ENCODE assay signal across 13 cellular contexts in genomic region chr11:78898376-78898775, GRCh38.
A peak's percentile ranks its signal among the peaks of the same experiment; 100 is the strongest.
DNase-seq lines count a peak whose midpoint lies in the region; ATAC-seq and TF ChIP-seq lines count a peak whose summit lies in the region.
"Had no signal": no experiment of that assay in that cellular context is flagged by ENCODE, and none has a peak within 500 bp of the region (broad histone marks: within the 10 kb centered on the region; RNA-seq: fewer than 3 reads in every experiment).

No MANE protein-coding gene starts in this region.

- H3K4me1 ChIP-seq in neural progenitor cell (no peaks in the 10 kb centered on the region), thyroid gland (no peaks in the 10 kb centered on the region)
- H3K4me1 ChIP-seq: BLaER1 treated with 17β-estradiol and CSF1 and Interleukin-3, amounts not matched to agents 10 nM and 100 nM had no signal

- 82 to 89% methylated on average over 1 of the region's 1 CpG for WGBS in thyroid gland, 2 donors

- peaks cover 3% of the 10 kb centered on the region for H3K4me1 Mint-ChIP-seq in neural progenitor cell
- no peaks in the 10 kb centered on the region for H3K4me1 Mint-ChIP-seq in chondrocyte (ENCODE audit: low read depth)
- H3K4me1 Mint-ChIP-seq: B cell had no signal

- H3F3A ChIP-seq in neural progenitor cell (ENCODE audit: low read depth), result no peaks in the 10 kb centered on the region

- no peak for TF ChIP-seq POLR2A in thyroid gland (IDR thresholded peaks at IDR 0.05)

- no peak overlapping the region for H3K9ac ChIP-seq in neural progenitor cell
- H3K9ac ChIP-seq: BLaER1 treated with 17β-estradiol and CSF1 and Interleukin-3, amounts not matched to agents 10 nM and 100 nM had no signal

- H3K9me3 ChIP-seq in WERI-Rb-1 (ENCODE audit: severe bottlenecking) (no peaks in the 10 kb centered on the region), neural progenitor cell (ENCODE audit: low read depth) (no peaks in the 10 kb centered on the region), thyroid gland (no peaks in the 10 kb centered on the region)
- H3K9me3 ChIP-seq: BLaER1 treated with 17β-estradiol and CSF1 and Interleukin-3, amounts not matched to agents 10 nM and 100 nM had no signal

- H3K4me3 ChIP-seq in WERI-Rb-1 (ENCODE audit: low read depth, low read length) (no peak overlapping the region), neural progenitor cell (no peak overlapping the region), thyroid gland (replicated peaks in 1 of 3) (no peak overlapping the region)
- H3K4me3 ChIP-seq: BLaER1 treated with 17β-estradiol and CSF1 and Interleukin-3, amounts not matched to agents 10 nM and 100 nM had no signal

- H3K27me3 ChIP-seq in WERI-Rb-1 (ENCODE audit: insufficient read depth, low read depth, severe bottlenecking), result no peaks in the 10 kb centered on the region
- no peaks in the 10 kb centered on the region for H3K27me3 ChIP-seq in neural progenitor cell
- H3K27me3 ChIP-seq in thyroid gland, result no peaks in the 10 kb centered on the region
- H3K27me3 ChIP-seq: BLaER1 treated with 17β-estradiol and CSF1 and Interleukin-3, amounts not matched to agents 10 nM and 100 nM had no signal

- TF ChIP-seq CTCF in WERI-Rb-1 (IDR thresholded peaks at IDR 0.05; ENCODE audit: low read depth, low read length) (no peak), neural progenitor cell (IDR thresholded peaks at IDR 0.05) (no peak), chondrocyte (IDR thresholded peaks at IDR 0.05) (no peak), thyroid gland (IDR thresholded peaks at IDR 0.05) (no peak)

- no peaks in the 10 kb centered on the region for H3K36me3 ChIP-seq in WERI-Rb-1
- no peaks in the 10 kb centered on the region for H3K36me3 ChIP-seq in neural progenitor cell
- no peaks in the 10 kb centered on the region for H3K36me3 ChIP-seq in thyroid gland

- H3K27ac Mint-ChIP-seq in neural progenitor cell (peak overlapping the region; percentile 21), chondrocyte (ENCODE audit: unreplicated experiment) (no peak overlapping the region)
- H3K27ac Mint-ChIP-seq: B cell; CD8-positive, alpha-beta T cell; H9 had no signal

- H3K27ac ChIP-seq in WERI-Rb-1, result peak overlapping the region; percentile 33
- H3K27ac ChIP-seq in neural progenitor cell, result no peak overlapping the region
- no peak overlapping the region for H3K27ac ChIP-seq in thyroid gland
- H3K27ac ChIP-seq: BLaER1 treated with 17β-estradiol and CSF1 and Interleukin-3, amounts not matched to agents 10 nM and 100 nM had no signal

- H3K4me3 Mint-ChIP-seq in neural progenitor cell (no peak overlapping the region), chondrocyte (ENCODE audit: unreplicated experiment) (no peak overlapping the region)
- H3K4me3 Mint-ChIP-seq: B cell; CD8-positive, alpha-beta T cell; H9 had no signal

- intact Hi-C loops in thyroid gland (cut with DNase I), result no loop called here

- H3K9me3 Mint-ChIP-seq in neural progenitor cell, result no peaks in the 10 kb centered on the region
- H3K9me3 Mint-ChIP-seq in chondrocyte (ENCODE audit: low read depth), result no peaks in the 10 kb centered on the region
- H3K9me3 Mint-ChIP-seq: CD8-positive, alpha-beta T cell; H9 had no signal

- no peak for ATAC-seq in HG02885 (IDR thresholded peaks at IDR 0.05; ENCODE audit: poor library complexity, unreplicated experiment)
- ATAC-seq: CD8-positive, alpha-beta T cell had no signal

- peak; percentile 15 for DNase-seq in NCI-H2196 (lab: John Stamatoyannopoulos, UW; ENCODE audit: unreplicated experiment)
- no peak for DNase-seq in NCI-H2196 treated with DMSO at 0.1 percent for 48 hours (lab: John Stamatoyannopoulos, UW; ENCODE audit: unreplicated experiment)
- no peak for DNase-seq in WERI-Rb-1
- DNase-seq in neural progenitor cell (ENCODE audit: low spot score), result no peak
- no peak for DNase-seq in chondrocyte (ENCODE audit: low spot score)
- DNase-seq in thyroid gland, result no peak
- DNase-seq: 8988T; Calu3; CD8-positive, alpha-beta T cell; H9 had no signal

- H3K4me2 ChIP-seq in neural progenitor cell, result no peak overlapping the region
- H3K4me2 ChIP-seq: BLaER1 treated with 17β-estradiol and CSF1 and Interleukin-3, amounts not matched to agents 10 nM and 100 nM had no signal

- H4K20me1 ChIP-seq in neural progenitor cell (ENCODE audit: low read depth), result no peaks in the 10 kb centered on the region
- H4K20me1 ChIP-seq: BLaER1 treated with 17β-estradiol and CSF1 and Interleukin-3, amounts not matched to agents 10 nM and 100 nM had no signal

- no peaks in the 10 kb centered on the region for H3K79me2 ChIP-seq in neural progenitor cell (ENCODE audit: low read depth)

- H3K36me3 Mint-ChIP-seq in neural progenitor cell, result peaks cover 15% of the 10 kb centered on the region
- H3K36me3 Mint-ChIP-seq in chondrocyte (ENCODE audit: low read depth), result no peaks in the 10 kb centered on the region
- H3K36me3 Mint-ChIP-seq: CD8-positive, alpha-beta T cell had no signal

- peaks cover 2% of the 10 kb centered on the region for H3K27me3 Mint-ChIP-seq in neural progenitor cell (ENCODE audit: insufficient read depth, low read depth)
- H3K27me3 Mint-ChIP-seq in chondrocyte (ENCODE audit: low read depth), result no peaks in the 10 kb centered on the region

- no peak overlapping the region for H2AFZ ChIP-seq in neural progenitor cell (replicated peaks)
